Comparison of ENCODE assay signal across 23 cellular contexts in genomic region chr3:81299486-81299885, GRCh38.
"Had no signal": no experiment of that assay in that cellular context is flagged by ENCODE, and none has a peak within 500 bp of the region (broad histone marks: within the 10 kb centered on the region; RNA-seq: fewer than 3 reads in every experiment).

No MANE protein-coding gene starts in this region.

- H3K27ac Mint-ChIP-seq: activated CD8-positive, alpha-beta T cell treated with anti-CD3 and anti-CD28 coated beads for 36 hours; activated naive CD4-positive, alpha-beta T cell treated with anti-CD3 and anti-CD28 coated beads, Interleukin-2, amount 50 U/mL, for 24 hours; activated T-cell treated with anti-CD3 and anti-CD28 coated beads, Interleukin-2, amount 50 U/mL, for 72 hours; T-helper 1 cell treated with Interleukin-12 subunit alpha and Interleukin-12 subunit beta and Interleukin-4 antibody, amounts not matched to agents 30 μg/mL and 1 μg/mL, for 36 hours had no signal

- H3K36me3 Mint-ChIP-seq: activated naive CD4-positive, alpha-beta T cell treated with anti-CD3 and anti-CD28 coated beads, Interleukin-2, amount 50 U/mL, for 24 hours had no signal

- H3K27ac ChIP-seq: breast epithelium, coronary artery had no signal

- H3K27me3 Mint-ChIP-seq: activated CD8-positive, alpha-beta T cell treated with anti-CD3 and anti-CD28 coated beads for 36 hours; activated naive CD4-positive, alpha-beta T cell treated with anti-CD3 and anti-CD28 coated beads, Interleukin-2, amount 50 U/mL, for 24 hours had no signal

- H3K4me1 Mint-ChIP-seq: activated naive CD4-positive, alpha-beta T cell treated with anti-CD3 and anti-CD28 coated beads, Interleukin-2, amount 50 U/mL, for 24 hours had no signal

- H3K9me3 Mint-ChIP-seq: activated CD8-positive, alpha-beta T cell treated with anti-CD3 and anti-CD28 coated beads for 36 hours; activated naive CD4-positive, alpha-beta T cell treated with anti-CD3 and anti-CD28 coated beads, Interleukin-2, amount 50 U/mL, for 24 hours; T-helper 1 cell treated with Interleukin-12 subunit alpha and Interleukin-12 subunit beta and Interleukin-4 antibody, amounts not matched to agents 30 μg/mL and 1 μg/mL, for 36 hours had no signal

- H3K4me1 ChIP-seq: breast epithelium had no signal

- DNase-seq: activated CD4-positive, alpha-beta T cell treated with anti-CD3 and anti-CD28 coated beads for 4 hours; activated CD8-positive, alpha-beta memory T cell treated with anti-CD3 and anti-CD28 coated beads, Interleukin-2, amount 50 U/mL, for 4 hours; activated CD8-positive, alpha-beta T cell treated with anti-CD3 and anti-CD28 coated beads for 36 hours; activated naive CD4-positive, alpha-beta T cell; activated T-cell treated with anti-CD3 and anti-CD28 coated beads, Interleukin-2, amount 50 U/mL, for 72 hours; aorta; caudate nucleus; Kasumi-1; KBM-7; MG63; MV-4-11; NCI-H1092 treated with DMSO at 0.1 percent for 48 hours; NCI-H1417 treated with DMSO at 0.1 percent for 48 hours; NCI-H1694; NCI-H2029; NCI-H345; NCI-H526; SHP77 treated with DMSO at 0.1 percent for 48 hours had no signal

- H3K27me3 ChIP-seq: breast epithelium, MG63 had no signal

- H3K4me3 Mint-ChIP-seq: activated CD8-positive, alpha-beta T cell treated with anti-CD3 and anti-CD28 coated beads for 36 hours; activated naive CD4-positive, alpha-beta T cell treated with anti-CD3 and anti-CD28 coated beads, Interleukin-2, amount 50 U/mL, for 24 hours; activated T-cell treated with anti-CD3 and anti-CD28 coated beads, Interleukin-2, amount 50 U/mL, for 72 hours; T-helper 1 cell treated with Interleukin-12 subunit alpha and Interleukin-12 subunit beta and Interleukin-4 antibody, amounts not matched to agents 30 μg/mL and 1 μg/mL, for 36 hours had no signal

- ATAC-seq: activated CD4-positive, CD25-positive, alpha-beta regulatory T cell treated with anti-CD3 and anti-CD28 coated beads, Interleukin-2, amount 50 U/mL, for 24 hours; activated CD8-positive, alpha-beta T cell treated with anti-CD3 and anti-CD28 coated beads for 36 hours; activated T-cell treated with anti-CD3 and anti-CD28 coated beads, Interleukin-2, amount 50 U/mL, for 72 hours had no signal

- H3K9me3 ChIP-seq: breast epithelium, MG63 had no signal

- H3K36me3 ChIP-seq: breast epithelium, MG63 had no signal

- H3K4me3 ChIP-seq: breast epithelium, coronary artery, MG63 had no signal
